ENCODE assay signal across 1 cellular context in the genomic region with DNA sequence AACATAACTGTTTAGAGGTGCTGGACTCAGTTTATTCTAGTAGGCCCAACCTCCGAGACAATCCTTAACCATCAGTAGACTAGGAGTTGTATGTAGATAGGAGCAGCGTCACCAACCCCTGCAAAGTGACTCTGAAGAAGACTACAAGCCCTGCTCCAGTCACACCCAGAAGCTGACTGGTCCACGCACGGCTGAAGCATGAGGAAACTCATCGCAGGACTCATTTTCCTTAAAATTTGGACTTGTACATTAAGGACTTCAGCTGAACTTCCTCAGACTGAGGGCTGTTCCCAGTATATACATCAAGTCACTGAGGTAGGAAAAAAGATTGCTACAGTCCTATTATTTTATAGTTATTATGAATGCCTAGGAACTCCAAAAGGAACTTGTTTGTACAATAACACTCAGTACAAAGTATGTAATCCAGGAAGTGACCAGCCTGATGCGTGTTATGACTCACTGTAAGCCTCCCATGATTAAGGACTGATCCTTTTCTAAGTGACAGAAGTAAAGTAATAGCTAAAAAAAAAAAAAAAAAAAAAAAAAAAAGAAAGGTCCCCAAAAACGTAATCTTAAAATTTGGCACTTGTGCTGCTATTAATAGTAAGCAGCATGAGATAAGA.
A peak's percentile ranks its signal among the peaks of the same experiment; 100 is the strongest.
TF ChIP-seq lines count a peak whose summit lies in the region.

No MANE protein-coding gene starts in this region.

TF ChIP-seq in HepG2, 621 proteins besides CTCF, POLR2A, EP300 and RAD21 (continued from another document and continues in another):
- TF ChIP-seq, protein P1, sequence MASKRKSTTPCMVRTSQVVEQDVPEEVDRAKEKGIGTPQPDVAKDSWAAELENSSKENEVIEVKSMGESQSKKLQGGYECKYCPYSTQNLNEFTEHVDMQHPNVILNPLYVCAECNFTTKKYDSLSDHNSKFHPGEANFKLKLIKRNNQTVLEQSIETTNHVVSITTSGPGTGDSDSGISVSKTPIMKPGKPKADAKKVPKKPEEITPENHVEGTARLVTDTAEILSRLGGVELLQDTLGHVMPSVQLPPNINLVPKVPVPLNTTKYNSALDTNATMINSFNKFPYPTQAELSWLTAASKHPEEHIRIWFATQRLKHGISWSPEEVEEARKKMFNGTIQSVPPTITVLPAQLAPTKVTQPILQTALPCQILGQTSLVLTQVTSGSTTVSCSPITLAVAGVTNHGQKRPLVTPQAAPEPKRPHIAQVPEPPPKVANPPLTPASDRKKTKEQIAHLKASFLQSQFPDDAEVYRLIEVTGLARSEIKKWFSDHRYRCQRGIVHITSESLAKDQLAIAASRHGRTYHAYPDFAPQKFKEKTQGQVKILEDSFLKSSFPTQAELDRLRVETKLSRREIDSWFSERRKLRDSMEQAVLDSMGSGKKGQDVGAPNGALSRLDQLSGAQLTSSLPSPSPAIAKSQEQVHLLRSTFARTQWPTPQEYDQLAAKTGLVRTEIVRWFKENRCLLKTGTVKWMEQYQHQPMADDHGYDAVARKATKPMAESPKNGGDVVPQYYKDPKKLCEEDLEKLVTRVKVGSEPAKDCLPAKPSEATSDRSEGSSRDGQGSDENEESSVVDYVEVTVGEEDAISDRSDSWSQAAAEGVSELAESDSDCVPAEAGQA (IDR thresholded peaks at IDR 0.05; ENCODE audit: low read depth), result no peak
- TF ChIP-seq, protein P1 (CRISPR knock-in tag; IDR thresholded peaks at IDR 0.05; ENCODE audit: borderline replicate concordance), result no peak
- TF ChIP-seq TEAD3 (CRISPR knock-in tag; optimal IDR thresholded peaks at IDR 0.05; ENCODE audit: borderline replicate concordance) (peak; percentile 20), ZFP36L1 (CRISPR knock-in tag; IDR thresholded peaks at IDR 0.05) (0 out of 2 replicates have a peak, but pooled peaks have one; percentile 37), PAWR (CRISPR knock-in tag; IDR thresholded peaks at IDR 0.05; ENCODE audit: borderline replicate concordance) (no peak), ZNF3 (CRISPR knock-in tag; IDR thresholded peaks at IDR 0.05) (no peak), RBFOX2 (IDR thresholded peaks at IDR 0.05; ENCODE audit: low read depth, low read length) (peak; percentile 55), ZNF773 (CRISPR knock-in tag; IDR thresholded peaks at IDR 0.05; ENCODE audit: borderline replicate concordance) (no peak), SAP130 (CRISPR knock-in tag; IDR thresholded peaks at IDR 0.05; ENCODE audit: low read depth) (peak; percentile 48; the same call in 1 of the 2 replicates), IRF2 (CRISPR knock-in tag; IDR thresholded peaks at IDR 0.05) (0 out of 2 replicates have a peak, but pooled peaks have one; percentile 10), HOXA9 (CRISPR knock-in tag; IDR thresholded peaks at IDR 0.05; ENCODE audit: borderline replicate concordance) (no peak), NR1H2 (CRISPR knock-in tag; IDR thresholded peaks at IDR 0.05; ENCODE audit: borderline replicate concordance, low read depth) (no peak), CEBPG (CRISPR knock-in tag; IDR thresholded peaks at IDR 0.05) (0 out of 2 replicates have a peak, but pooled peaks have one; percentile 1), ZNF724P (CRISPR knock-in tag; IDR thresholded peaks at IDR 0.05; ENCODE audit: borderline replicate concordance) (no peak), ELF3 (CRISPR knock-in tag; IDR thresholded peaks at IDR 0.05) (peak; percentile 56; the same call in 1 of the 2 replicates), TAF1 (CRISPR knock-in tag; IDR thresholded peaks at IDR 0.05) (peak; percentile 51; the same call in 1 of the 2 replicates), FOXA3 (CRISPR knock-in tag; IDR thresholded peaks at IDR 0.05) (0 out of 2 replicates have a peak, but pooled peaks have one; percentile 13), ERF (CRISPR knock-in tag; IDR thresholded peaks at IDR 0.05) (peak; percentile 63; the same call in 1 of the 2 replicates)
- TF ChIP-seq, protein P2, sequence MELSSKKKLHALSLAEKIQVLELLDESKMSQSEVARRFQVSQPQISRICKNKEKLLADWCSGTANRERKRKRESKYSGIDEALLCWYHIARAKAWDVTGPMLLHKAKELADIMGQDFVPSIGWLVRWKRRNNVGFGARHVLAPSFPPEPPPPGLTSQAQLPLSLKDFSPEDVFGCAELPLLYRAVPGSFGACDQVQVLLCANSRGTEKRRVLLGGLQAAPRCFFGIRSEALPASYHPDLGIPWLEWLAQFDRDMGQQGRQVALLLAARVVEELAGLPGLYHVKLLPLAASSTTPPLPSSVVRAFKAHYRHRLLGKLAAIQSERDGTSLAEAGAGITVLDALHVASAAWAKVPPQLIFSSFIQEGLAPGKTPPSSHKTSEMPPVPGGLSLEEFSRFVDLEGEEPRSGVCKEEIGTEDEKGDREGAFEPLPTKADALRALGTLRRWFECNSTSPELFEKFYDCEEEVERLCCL (CRISPR knock-in tag; IDR thresholded peaks at IDR 0.05; ENCODE audit: borderline replicate concordance), result no peak
- TF ChIP-seq, protein P3, sequence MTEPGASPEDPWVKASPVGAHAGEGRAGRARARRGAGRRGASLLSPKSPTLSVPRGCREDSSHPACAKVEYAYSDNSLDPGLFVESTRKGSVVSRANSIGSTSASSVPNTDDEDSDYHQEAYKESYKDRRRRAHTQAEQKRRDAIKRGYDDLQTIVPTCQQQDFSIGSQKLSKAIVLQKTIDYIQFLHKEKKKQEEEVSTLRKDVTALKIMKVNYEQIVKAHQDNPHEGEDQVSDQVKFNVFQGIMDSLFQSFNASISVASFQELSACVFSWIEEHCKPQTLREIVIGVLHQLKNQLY (CRISPR knock-in tag; IDR thresholded peaks at IDR 0.05), result no peak
- TF ChIP-seq, protein P4, sequence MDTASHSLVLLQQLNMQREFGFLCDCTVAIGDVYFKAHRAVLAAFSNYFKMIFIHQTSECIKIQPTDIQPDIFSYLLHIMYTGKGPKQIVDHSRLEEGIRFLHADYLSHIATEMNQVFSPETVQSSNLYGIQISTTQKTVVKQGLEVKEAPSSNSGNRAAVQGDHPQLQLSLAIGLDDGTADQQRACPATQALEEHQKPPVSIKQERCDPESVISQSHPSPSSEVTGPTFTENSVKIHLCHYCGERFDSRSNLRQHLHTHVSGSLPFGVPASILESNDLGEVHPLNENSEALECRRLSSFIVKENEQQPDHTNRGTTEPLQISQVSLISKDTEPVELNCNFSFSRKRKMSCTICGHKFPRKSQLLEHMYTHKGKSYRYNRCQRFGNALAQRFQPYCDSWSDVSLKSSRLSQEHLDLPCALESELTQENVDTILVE (CRISPR knock-in tag; IDR thresholded peaks at IDR 0.05), result no peak
- TF ChIP-seq, protein P5, sequence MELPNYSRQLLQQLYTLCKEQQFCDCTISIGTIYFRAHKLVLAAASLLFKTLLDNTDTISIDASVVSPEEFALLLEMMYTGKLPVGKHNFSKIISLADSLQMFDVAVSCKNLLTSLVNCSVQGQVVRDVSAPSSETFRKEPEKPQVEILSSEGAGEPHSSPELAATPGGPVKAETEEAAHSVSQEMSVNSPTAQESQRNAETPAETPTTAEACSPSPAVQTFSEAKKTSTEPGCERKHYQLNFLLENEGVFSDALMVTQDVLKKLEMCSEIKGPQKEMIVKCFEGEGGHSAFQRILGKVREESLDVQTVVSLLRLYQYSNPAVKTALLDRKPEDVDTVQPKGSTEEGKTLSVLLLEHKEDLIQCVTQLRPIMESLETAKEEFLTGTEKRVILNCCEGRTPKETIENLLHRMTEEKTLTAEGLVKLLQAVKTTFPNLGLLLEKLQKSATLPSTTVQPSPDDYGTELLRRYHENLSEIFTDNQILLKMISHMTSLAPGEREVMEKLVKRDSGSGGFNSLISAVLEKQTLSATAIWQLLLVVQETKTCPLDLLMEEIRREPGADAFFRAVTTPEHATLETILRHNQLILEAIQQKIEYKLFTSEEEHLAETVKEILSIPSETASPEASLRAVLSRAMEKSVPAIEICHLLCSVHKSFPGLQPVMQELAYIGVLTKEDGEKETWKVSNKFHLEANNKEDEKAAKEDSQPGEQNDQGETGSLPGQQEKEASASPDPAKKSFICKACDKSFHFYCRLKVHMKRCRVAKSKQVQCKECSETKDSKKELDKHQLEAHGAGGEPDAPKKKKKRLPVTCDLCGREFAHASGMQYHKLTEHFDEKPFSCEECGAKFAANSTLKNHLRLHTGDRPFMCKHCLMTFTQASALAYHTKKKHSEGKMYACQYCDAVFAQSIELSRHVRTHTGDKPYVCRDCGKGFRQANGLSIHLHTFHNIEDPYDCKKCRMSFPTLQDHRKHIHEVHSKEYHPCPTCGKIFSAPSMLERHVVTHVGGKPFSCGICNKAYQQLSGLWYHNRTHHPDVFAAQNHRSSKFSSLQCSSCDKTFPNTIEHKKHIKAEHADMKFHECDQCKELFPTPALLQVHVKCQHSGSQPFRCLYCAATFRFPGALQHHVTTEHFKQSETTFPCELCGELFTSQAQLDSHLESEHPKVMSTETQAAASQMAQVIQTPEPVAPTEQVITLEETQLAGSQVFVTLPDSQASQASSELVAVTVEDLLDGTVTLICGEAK (IDR thresholded peaks at IDR 0.05), result peak; percentile 64
- TF ChIP-seq, protein P5 (CRISPR knock-in tag; IDR thresholded peaks at IDR 0.05), result no peak
- TF ChIP-seq, protein P6, sequence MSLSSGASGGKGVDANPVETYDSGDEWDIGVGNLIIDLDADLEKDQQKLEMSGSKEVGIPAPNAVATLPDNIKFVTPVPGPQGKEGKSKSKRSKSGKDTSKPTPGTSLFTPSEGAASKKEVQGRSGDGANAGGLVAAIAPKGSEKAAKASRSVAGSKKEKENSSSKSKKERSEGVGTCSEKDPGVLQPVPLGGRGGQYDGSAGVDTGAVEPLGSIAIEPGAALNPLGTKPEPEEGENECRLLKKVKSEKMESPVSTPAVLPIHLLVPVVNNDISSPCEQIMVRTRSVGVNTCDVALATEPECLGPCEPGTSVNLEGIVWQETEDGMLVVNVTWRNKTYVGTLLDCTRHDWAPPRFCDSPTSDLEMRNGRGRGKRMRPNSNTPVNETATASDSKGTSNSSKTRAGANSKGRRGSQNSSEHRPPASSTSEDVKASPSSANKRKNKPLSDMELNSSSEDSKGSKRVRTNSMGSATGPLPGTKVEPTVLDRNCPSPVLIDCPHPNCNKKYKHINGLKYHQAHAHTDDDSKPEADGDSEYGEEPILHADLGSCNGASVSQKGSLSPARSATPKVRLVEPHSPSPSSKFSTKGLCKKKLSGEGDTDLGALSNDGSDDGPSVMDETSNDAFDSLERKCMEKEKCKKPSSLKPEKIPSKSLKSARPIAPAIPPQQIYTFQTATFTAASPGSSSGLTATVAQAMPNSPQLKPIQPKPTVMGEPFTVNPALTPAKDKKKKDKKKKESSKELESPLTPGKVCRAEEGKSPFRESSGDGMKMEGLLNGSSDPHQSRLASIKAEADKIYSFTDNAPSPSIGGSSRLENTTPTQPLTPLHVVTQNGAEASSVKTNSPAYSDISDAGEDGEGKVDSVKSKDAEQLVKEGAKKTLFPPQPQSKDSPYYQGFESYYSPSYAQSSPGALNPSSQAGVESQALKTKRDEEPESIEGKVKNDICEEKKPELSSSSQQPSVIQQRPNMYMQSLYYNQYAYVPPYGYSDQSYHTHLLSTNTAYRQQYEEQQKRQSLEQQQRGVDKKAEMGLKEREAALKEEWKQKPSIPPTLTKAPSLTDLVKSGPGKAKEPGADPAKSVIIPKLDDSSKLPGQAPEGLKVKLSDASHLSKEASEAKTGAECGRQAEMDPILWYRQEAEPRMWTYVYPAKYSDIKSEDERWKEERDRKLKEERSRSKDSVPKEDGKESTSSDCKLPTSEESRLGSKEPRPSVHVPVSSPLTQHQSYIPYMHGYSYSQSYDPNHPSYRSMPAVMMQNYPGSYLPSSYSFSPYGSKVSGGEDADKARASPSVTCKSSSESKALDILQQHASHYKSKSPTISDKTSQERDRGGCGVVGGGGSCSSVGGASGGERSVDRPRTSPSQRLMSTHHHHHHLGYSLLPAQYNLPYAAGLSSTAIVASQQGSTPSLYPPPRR (CRISPR knock-in tag; IDR thresholded peaks at IDR 0.05; ENCODE audit: borderline replicate concordance), result no peak
- TF ChIP-seq, protein P7, sequence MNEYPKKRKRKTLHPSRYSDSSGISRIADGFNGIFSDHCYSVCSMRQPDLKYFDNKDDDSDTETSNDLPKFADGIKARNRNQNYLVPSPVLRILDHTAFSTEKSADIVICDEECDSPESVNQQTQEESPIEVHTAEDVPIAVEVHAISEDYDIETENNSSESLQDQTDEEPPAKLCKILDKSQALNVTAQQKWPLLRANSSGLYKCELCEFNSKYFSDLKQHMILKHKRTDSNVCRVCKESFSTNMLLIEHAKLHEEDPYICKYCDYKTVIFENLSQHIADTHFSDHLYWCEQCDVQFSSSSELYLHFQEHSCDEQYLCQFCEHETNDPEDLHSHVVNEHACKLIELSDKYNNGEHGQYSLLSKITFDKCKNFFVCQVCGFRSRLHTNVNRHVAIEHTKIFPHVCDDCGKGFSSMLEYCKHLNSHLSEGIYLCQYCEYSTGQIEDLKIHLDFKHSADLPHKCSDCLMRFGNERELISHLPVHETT (CRISPR knock-in tag; conservative IDR thresholded peaks at IDR 0.05), result no peak
